In the genomic region with DNA sequence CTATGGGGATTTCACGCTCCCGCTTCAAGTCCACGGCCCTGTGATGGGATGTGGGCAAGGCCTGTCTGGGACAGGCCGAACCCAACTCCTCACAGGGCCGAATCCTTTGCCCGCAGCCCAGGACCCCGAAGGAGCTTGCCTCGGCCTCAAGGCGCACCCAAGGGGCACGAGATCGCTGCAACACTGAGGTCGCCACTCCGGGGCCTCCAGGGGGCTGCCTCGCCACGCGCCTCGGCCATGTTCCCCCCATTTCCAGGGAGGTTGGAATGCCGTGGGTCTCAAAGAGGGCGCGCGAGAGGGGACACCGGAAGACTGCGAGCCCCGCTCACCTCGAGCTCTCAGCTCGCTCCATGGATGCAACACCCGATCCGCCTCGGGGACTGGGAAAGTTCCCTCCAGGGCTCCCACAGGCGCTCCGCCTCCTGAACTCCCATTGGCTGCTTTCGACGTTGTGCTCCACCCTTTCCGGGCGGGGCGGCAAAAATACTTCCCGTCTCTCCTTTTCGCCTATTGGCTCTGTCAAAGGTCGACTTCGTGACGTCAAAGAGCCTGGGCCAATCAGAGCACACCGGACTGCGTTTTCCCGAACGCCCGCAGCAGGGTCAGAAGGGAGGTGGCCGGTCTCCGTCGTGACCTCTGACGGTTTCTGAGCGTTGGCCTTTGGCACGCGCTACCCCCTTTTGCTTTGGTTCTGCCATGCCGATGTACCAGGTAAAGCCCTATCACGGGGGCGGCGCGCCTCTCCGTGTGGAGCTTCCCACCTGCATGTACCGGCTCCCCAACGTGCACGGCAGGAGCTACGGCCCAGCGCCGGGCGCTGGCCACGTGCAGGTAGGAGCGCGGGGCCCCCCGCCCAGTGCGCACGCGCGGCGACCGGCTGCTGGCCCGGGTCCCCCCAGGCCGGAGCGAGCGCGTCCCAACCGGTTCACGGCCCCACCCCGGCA, we compare ENCODE assay signal across 8 cellular contexts. TPM values are rescaled to one million over a fixed set of nuclear protein-coding genes. Genes with fewer than 3 reads are reported as not detected.
DNase-seq lines count a peak whose midpoint lies in the region; ATAC-seq and TF ChIP-seq lines count a peak whose summit lies in the region.

A gene (plus strand): TSS at position 605 of the 944 bp plus-strand sequence. CDS start 92 bp downstream, at position 697.
A gene with protein sequence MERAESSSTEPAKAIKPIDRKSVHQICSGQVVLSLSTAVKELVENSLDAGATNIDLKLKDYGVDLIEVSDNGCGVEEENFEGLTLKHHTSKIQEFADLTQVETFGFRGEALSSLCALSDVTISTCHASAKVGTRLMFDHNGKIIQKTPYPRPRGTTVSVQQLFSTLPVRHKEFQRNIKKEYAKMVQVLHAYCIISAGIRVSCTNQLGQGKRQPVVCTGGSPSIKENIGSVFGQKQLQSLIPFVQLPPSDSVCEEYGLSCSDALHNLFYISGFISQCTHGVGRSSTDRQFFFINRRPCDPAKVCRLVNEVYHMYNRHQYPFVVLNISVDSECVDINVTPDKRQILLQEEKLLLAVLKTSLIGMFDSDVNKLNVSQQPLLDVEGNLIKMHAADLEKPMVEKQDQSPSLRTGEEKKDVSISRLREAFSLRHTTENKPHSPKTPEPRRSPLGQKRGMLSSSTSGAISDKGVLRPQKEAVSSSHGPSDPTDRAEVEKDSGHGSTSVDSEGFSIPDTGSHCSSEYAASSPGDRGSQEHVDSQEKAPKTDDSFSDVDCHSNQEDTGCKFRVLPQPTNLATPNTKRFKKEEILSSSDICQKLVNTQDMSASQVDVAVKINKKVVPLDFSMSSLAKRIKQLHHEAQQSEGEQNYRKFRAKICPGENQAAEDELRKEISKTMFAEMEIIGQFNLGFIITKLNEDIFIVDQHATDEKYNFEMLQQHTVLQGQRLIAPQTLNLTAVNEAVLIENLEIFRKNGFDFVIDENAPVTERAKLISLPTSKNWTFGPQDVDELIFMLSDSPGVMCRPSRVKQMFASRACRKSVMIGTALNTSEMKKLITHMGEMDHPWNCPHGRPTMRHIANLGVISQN (minus strand): TSS at position 382 of the 944 bp plus-strand sequence. CDS start 30 bp downstream, at position 352.

- TF ChIP-seq EP300 in gastroesophageal sphincter (IDR thresholded peaks at IDR 0.05) = no peak

- peak; percentile 99 for ATAC-seq in gastroesophageal sphincter

- TF ChIP-seq CTCF in HFFc6 (IDR thresholded peaks at IDR 0.05) (peak; percentile 21; the same call in 1 of the 2 replicates), NB4 (IDR thresholded peaks at IDR 0.05; ENCODE audit: low read depth, low read length) (no peak), gastroesophageal sphincter (IDR thresholded peaks at IDR 0.05) (peak in 3 of 4 experiments; percentile 17 to 29 (median 28))

- CTCF ChIA-PET in activated naive CD4-positive, alpha-beta T cell treated with anti-CD3 and anti-CD28 coated beads, Interleukin-2, amount 10 ng/mL, durations not matched to agents 7 days and 5 days (lab: Charles Lee) = interaction anchor here (0.9 kb wide), 1 partner anchor 103 kb away, joined by 3 read pairs; no protein-coding TSS in a partner anchor

- peaks cover 40% of the 10 kb centered on the region for H3K4me1 Mint-ChIP-seq in HFFc6 (ENCODE audit: low read depth)
- H3K4me1 Mint-ChIP-seq in activated naive CD4-positive, alpha-beta T cell treated with anti-CD3 and anti-CD28 coated beads, Interleukin-2, amount 10 ng/mL, durations not matched to agents 7 days and 5 days = peaks cover 47% of the 10 kb centered on the region

- H3K27me3 ChIP-seq in gastroesophageal sphincter = no peaks in the 10 kb centered on the region

- H3K36me3 Mint-ChIP-seq in HFFc6 (ENCODE audit: low read depth) = peaks cover 6% of the 10 kb centered on the region; the same call in 1 of the 2 replicates
- H3K36me3 Mint-ChIP-seq in activated naive CD4-positive, alpha-beta T cell treated with anti-CD3 and anti-CD28 coated beads, Interleukin-2, amount 10 ng/mL, durations not matched to agents 7 days and 5 days = peaks cover 11% of the 10 kb centered on the region

- H3K36me3 ChIP-seq in SK-N-MC (ENCODE audit: insufficient read depth, low read length) (peaks cover 3% of the 10 kb centered on the region; the same call in 1 of the 2 replicates), gastroesophageal sphincter (peaks cover 0 to 23% of the 10 kb centered on the region in 2 donors)

- H3K27ac Mint-ChIP-seq in HFFc6 = peak within 1 kb of the TSS; percentile 95
- H3K27ac Mint-ChIP-seq in activated naive CD4-positive, alpha-beta T cell treated with anti-CD3 and anti-CD28 coated beads, Interleukin-2, amount 10 ng/mL, durations not matched to agents 7 days and 5 days = peak within 1 kb of the TSS; percentile 96

- H3K27ac ChIP-seq in SK-N-MC = peak within 1 kb of the TSS; percentile 62; the same call in 1 of the 2 replicates
- H3K27ac ChIP-seq in gastroesophageal sphincter = peak within 1 kb of the TSS; percentile 88 to 98 (median 96)

- no peaks in the 10 kb centered on the region for H3K9me3 ChIP-seq in SK-N-MC (ENCODE audit: low read depth, low read length)
- no peaks in the 10 kb centered on the region for H3K9me3 ChIP-seq in gastroesophageal sphincter

- peaks cover 0 to 46% (median 12%) of the 10 kb centered on the region in 3 donors for H3K4me1 ChIP-seq in gastroesophageal sphincter

- DNase-seq in HFFc6 (peak; percentile 99), NB4 (ENCODE audit: low read depth) (peak; percentile 100), SK-N-MC (ENCODE audit: low read depth, low spot score) (peak; percentile 84), non-pigmented ciliary epithelial cell (ENCODE audit: low read depth) (peak; percentile 92), superior temporal gyrus (ENCODE audit: extremely low spot score) (peak; percentile 100)
- DNase-seq in activated naive CD4-positive, alpha-beta T cell treated with anti-CD3 and anti-CD28 coated beads, Interleukin-2, amount 10 ng/mL, durations not matched to agents 7 days and 5 days = peak; percentile 99

- H3K9me3 Mint-ChIP-seq in HFFc6 = no peaks in the 10 kb centered on the region
- H3K9me3 Mint-ChIP-seq in activated naive CD4-positive, alpha-beta T cell treated with anti-CD3 and anti-CD28 coated beads, Interleukin-2, amount 10 ng/mL, durations not matched to agents 7 days and 5 days = no peaks in the 10 kb centered on the region

- no peaks in the 10 kb centered on the region; the same call in 1 of the 2 replicates for H3K27me3 Mint-ChIP-seq in HFFc6 (ENCODE audit: insufficient read depth)
- H3K27me3 Mint-ChIP-seq in activated naive CD4-positive, alpha-beta T cell treated with anti-CD3 and anti-CD28 coated beads, Interleukin-2, amount 10 ng/mL, durations not matched to agents 7 days and 5 days = no peaks in the 10 kb centered on the region

- WGBS in gastroesophageal sphincter (ENCODE audit: low coverage in 1 of 2), 2 donors = 2% methylated on average over 13 of the region's 84 CpGs; no CpG with 5 or more reads in 1 of the 2 donors

- H3K4me3 ChIP-seq in GM08714 (ENCODE audit: low read length) (peak within 1 kb of the TSS; percentile 74), NB4 (ENCODE audit: low read depth, low read length) (peak within 1 kb of the TSS; percentile 90), SK-N-MC (peak within 1 kb of the TSS; percentile 86), gastroesophageal sphincter (peak within 1 kb of the TSS; percentile 78 to 80)

- peak; percentile 97 for TF ChIP-seq POLR2A in NB4 (IDR thresholded peaks at IDR 0.05; ENCODE audit: extremely low read depth, insufficient read length)
- peak; percentile 69 to 82 for TF ChIP-seq POLR2A in gastroesophageal sphincter (IDR thresholded peaks at IDR 0.05)

- peak within 1 kb of the TSS; percentile 80 for H3K4me3 Mint-ChIP-seq in HFFc6
- peak within 1 kb of the TSS; percentile 93 for H3K4me3 Mint-ChIP-seq in activated naive CD4-positive, alpha-beta T cell treated with anti-CD3 and anti-CD28 coated beads, Interleukin-2, amount 10 ng/mL, durations not matched to agents 7 days and 5 days

- peak within 1 kb of the TSS; percentile 92 for H3K9ac ChIP-seq in SK-N-MC (ENCODE audit: insufficient read length)

RNA-seq across cellular contexts. Expression of the first gene that starts in this region (rescaled TPM):
- total RNA-seq in HFFc6 (2021; fragmentation: NEBNext Ultra II Directional; extraction: Animal tissue kit (Norgen Biotek cat#: 25700)) = 10 to 100 TPM; 36.2 to 47.2 (median 42.9) TPM
- 10 to 100 TPM; 25.1 to 52.2 (median 38.1) TPM for total RNA-seq in gastroesophageal sphincter

RNA-seq across cellular contexts. Expression of the second gene that starts in this region (rescaled TPM):
- 10 to 100 TPM; 12.1 to 13.4 (median 12.8) TPM for total RNA-seq in HFFc6 (2021; fragmentation: NEBNext Ultra II Directional; extraction: Animal tissue kit (Norgen Biotek cat#: 25700))
- 10 to 100 TPM in 1 of 4 donors, 1 to 10 TPM in 3; 9.1 to 11.0 (median 9.5) TPM for total RNA-seq in gastroesophageal sphincter

Comparison
In these comparisons a context has a peak if more than half of its experiments do, and no peak if none do; other contexts are left out.
1. Peak in every context shown above with its lines: DNase-seq, ATAC-seq, H3K4me3 ChIP-seq and H3K27ac ChIP-seq.